ENCODE assay signal across 1 cellular context in the genomic region with DNA sequence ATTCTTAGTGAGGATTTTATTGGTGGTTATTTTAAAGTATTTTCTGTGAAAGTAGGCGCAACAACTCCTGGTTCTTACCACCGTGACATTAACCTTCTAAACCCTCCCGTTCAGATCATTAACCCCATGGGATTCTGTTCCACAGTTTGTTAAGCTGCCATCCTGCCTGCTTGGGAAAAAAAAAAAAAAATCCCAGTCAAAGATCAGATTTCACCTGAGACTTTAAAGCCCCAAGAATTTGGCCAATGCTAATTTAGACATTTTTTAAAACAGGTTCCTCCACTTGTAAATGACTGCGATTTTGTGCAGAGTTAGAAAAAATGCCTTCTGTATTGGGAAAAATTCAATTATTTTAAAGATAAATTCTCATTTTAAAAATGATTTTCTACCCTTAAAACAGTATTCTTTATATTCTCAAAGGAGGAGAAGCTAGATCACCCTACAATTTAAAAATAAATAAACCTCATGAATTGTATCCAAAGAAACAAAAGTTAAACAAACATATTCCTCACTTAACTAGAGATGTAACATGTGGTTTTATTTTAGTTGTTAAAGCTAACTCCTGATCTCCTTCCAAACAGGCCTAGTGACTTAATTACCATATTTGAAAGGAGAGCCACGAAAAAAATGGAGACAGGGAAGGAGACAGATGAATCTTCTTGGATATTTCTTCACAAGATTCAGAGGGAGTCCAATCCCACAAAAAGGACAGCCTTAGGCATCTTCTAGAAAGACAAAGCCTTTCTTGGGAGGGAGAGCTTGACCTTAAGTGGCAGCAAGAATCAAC.
TF ChIP-seq lines count a peak whose summit lies in the region.

No MANE protein-coding gene starts in this region.

TF ChIP-seq in GM23338, 12 proteins besides CTCF, POLR2A, EP300 and RAD21 (continued from another document):
- TF ChIP-seq, protein P1, sequence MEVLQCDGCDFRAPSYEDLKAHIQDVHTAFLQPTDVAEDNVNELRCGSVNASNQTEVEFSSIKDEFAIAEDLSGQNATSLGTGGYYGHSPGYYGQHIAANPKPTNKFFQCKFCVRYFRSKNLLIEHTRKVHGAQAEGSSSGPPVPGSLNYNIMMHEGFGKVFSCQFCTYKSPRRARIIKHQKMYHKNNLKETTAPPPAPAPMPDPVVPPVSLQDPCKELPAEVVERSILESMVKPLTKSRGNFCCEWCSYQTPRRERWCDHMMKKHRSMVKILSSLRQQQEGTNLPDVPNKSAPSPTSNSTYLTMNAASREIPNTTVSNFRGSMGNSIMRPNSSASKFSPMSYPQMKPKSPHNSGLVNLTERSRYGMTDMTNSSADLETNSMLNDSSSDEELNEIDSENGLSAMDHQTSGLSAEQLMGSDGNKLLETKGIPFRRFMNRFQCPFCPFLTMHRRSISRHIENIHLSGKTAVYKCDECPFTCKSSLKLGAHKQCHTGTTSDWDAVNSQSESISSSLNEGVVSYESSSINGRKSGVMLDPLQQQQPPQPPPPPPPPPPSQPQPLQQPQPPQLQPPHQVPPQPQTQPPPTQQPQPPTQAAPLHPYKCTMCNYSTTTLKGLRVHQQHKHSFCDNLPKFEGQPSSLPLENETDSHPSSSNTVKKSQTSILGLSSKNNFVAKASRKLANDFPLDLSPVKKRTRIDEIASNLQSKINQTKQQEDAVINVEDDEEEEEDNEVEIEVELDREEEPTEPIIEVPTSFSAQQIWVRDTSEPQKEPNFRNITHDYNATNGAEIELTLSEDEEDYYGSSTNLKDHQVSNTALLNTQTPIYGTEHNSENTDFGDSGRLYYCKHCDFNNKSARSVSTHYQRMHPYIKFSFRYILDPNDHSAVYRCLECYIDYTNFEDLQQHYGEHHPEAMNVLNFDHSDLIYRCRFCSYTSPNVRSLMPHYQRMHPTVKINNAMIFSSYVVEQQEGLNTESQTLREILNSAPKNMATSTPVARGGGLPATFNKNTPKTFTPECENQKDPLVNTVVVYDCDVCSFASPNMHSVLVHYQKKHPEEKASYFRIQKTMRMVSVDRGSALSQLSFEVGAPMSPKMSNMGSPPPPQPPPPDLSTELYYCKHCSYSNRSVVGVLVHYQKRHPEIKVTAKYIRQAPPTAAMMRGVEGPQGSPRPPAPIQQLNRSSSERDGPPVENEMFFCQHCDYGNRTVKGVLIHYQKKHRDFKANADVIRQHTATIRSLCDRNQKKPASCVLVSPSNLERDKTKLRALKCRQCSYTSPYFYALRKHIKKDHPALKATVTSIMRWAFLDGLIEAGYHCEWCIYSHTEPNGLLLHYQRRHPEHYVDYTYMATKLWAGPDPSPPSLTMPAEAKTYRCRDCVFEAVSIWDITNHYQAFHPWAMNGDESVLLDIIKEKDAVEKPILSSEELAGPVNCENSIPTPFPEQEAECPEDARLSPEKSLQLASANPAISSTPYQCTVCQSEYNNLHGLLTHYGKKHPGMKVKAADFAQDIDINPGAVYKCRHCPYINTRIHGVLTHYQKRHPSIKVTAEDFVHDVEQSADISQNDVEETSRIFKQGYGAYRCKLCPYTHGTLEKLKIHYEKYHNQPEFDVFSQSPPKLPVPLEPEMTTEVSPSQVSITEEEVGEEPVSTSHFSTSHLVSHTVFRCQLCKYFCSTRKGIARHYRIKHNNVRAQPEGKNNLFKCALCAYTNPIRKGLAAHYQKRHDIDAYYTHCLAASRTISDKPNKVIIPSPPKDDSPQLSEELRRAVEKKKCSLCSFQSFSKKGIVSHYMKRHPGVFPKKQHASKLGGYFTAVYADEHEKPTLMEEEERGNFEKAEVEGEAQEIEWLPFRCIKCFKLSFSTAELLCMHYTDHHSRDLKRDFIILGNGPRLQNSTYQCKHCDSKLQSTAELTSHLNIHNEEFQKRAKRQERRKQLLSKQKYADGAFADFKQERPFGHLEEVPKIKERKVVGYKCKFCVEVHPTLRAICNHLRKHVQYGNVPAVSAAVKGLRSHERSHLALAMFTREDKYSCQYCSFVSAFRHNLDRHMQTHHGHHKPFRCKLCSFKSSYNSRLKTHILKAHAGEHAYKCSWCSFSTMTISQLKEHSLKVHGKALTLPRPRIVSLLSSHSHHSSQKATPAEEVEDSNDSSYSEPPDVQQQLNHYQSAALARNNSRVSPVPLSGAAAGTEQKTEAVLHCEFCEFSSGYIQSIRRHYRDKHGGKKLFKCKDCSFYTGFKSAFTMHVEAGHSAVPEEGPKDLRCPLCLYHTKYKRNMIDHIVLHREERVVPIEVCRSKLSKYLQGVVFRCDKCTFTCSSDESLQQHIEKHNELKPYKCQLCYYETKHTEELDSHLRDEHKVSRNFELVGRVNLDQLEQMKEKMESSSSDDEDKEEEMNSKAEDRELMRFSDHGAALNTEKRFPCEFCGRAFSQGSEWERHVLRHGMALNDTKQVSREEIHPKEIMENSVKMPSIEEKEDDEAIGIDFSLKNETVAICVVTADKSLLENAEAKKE (CRISPR knock-in tag; IDR thresholded peaks at IDR 0.05) = no peak
- no peak for TF ChIP-seq POLR2AphosphoS5 (IDR thresholded peaks at IDR 0.05; ENCODE audit: low read depth)
- no peak for TF ChIP-seq STAT1 (IDR thresholded peaks at IDR 0.05; ENCODE audit: unreplicated experiment)
- no peak for TF ChIP-seq JUNB (IDR thresholded peaks at IDR 0.05; ENCODE audit: unreplicated experiment)
- TF ChIP-seq CREB1 (CRISPR knock-in tag; IDR thresholded peaks at IDR 0.05; ENCODE audit: low read depth) = no peak
- no peak for TF ChIP-seq EZH2 (IDR thresholded peaks at IDR 0.05; ENCODE audit: low read depth, unreplicated experiment)
- TF ChIP-seq ZNF331 (CRISPR knock-in tag; IDR thresholded peaks at IDR 0.05; ENCODE audit: low read depth) = no peak
- TF ChIP-seq REST (IDR thresholded peaks at IDR 0.05; ENCODE audit: unreplicated experiment) = no peak
- no peak for TF ChIP-seq ZNF114 (CRISPR knock-in tag; IDR thresholded peaks at IDR 0.05)
- no peak for TF ChIP-seq NANOG (IDR thresholded peaks at IDR 0.05; ENCODE audit: borderline replicate concordance)
- TF ChIP-seq EZH2phosphoT487 (IDR thresholded peaks at IDR 0.05; ENCODE audit: unreplicated experiment) = no peak
